In genomic region chr20:52405417-52405816, GRCh38 we compare ENCODE assay signal across 1 cellular context.
TF ChIP-seq lines count a peak whose summit lies in the region.

No MANE protein-coding gene starts in this region.

TF ChIP-seq in GM23338, 12 proteins besides CTCF, POLR2A, EP300 and RAD21 (continued from another document):
- no peak for TF ChIP-seq ZNF462 (CRISPR knock-in tag; IDR thresholded peaks at IDR 0.05)
- TF ChIP-seq NANOG (IDR thresholded peaks at IDR 0.05; ENCODE audit: borderline replicate concordance) = no peak
- no peak for TF ChIP-seq EZH2phosphoT487 (IDR thresholded peaks at IDR 0.05; ENCODE audit: unreplicated experiment)
